In genomic region chr20:31653573-31653972, GRCh38 we compare ENCODE assay signal across 2 cellular contexts.
TF ChIP-seq lines count a peak whose summit lies in the region.

No MANE protein-coding gene starts in this region.

TF ChIP-seq in IMR-90, 13 proteins besides CTCF, POLR2A, EP300 and RAD21 (continued from another document):
- no peak for TF ChIP-seq RCOR1 (IDR thresholded peaks at IDR 0.05; ENCODE audit: insufficient replicate concordance, low read length)
- TF ChIP-seq MAZ (IDR thresholded peaks at IDR 0.05; ENCODE audit: borderline replicate concordance, low read depth, low read length): no peak
- TF ChIP-seq BHLHE40 (IDR thresholded peaks at IDR 0.05; ENCODE audit: low read depth, low read length): no peak
- no peak for TF ChIP-seq MXI1 (IDR thresholded peaks at IDR 0.05; ENCODE audit: borderline replicate concordance, low read depth, low read length)
- no peak for TF ChIP-seq CEBPB (IDR thresholded peaks at IDR 0.05; ENCODE audit: low read depth, low read length)
- TF ChIP-seq FOS (IDR thresholded peaks at IDR 0.05; ENCODE audit: low read depth, low read length): no peak
- no peak for TF ChIP-seq ELK1 (IDR thresholded peaks at IDR 0.05; ENCODE audit: borderline replicate concordance, low read depth, low read length)
- no peak for TF ChIP-seq RFX5 (IDR thresholded peaks at IDR 0.05; ENCODE audit: low read depth, low read length)
- no peak for TF ChIP-seq SMC3 (IDR thresholded peaks at IDR 0.05; ENCODE audit: low read depth, low read length)
- TF ChIP-seq NFE2L2 (IDR thresholded peaks at IDR 0.05; ENCODE audit: low read depth, low read length): no peak
- TF ChIP-seq USF2 (IDR thresholded peaks at IDR 0.05; ENCODE audit: low read depth, low read length): no peak
- TF ChIP-seq MAFK (IDR thresholded peaks at IDR 0.05; ENCODE audit: low read depth, low read length): no peak

TF ChIP-seq in SK-N-SH, 30 proteins besides CTCF, POLR2A, EP300 and RAD21 (continued from another document):
- TF ChIP-seq PBX3 (IDR thresholded peaks at IDR 0.05) (no peak), SMC3 (IDR thresholded peaks at IDR 0.05; ENCODE audit: low read depth, low read length) (no peak), USF1 (IDR thresholded peaks at IDR 0.05; ENCODE audit: borderline replicate concordance, low read depth) (no peak), RXRA (IDR thresholded peaks at IDR 0.05; ENCODE audit: borderline replicate concordance, low read depth) (no peak), CHD2 (IDR thresholded peaks at IDR 0.05; ENCODE audit: low read length, partially characterized antibody) (no peak), MAX (IDR thresholded peaks at IDR 0.05; ENCODE audit: low read depth) (no peak), NRF1 (IDR thresholded peaks at IDR 0.05; ENCODE audit: low read depth, low read length) (no peak), FOXM1 (IDR thresholded peaks at IDR 0.05; ENCODE audit: low read depth) (no peak), FOXJ3 (CRISPR knock-in tag; IDR thresholded peaks at IDR 0.05) (no peak), ZBTB33 (IDR thresholded peaks at IDR 0.05; ENCODE audit: borderline replicate concordance, low read depth) (no peak), POLR2AphosphoS5 (IDR thresholded peaks at IDR 0.05; ENCODE audit: low read depth, low read length) (no peak), SIN3A (IDR thresholded peaks at IDR 0.05; ENCODE audit: borderline replicate concordance, low read depth, low read length) (no peak), EZH2phosphoT487 (IDR thresholded peaks at IDR 0.05; ENCODE audit: borderline replicate concordance, low read depth) (no peak), GATA2 (CRISPR knock-in tag; IDR thresholded peaks at IDR 0.05) (no peak)
